In the genomic region with DNA sequence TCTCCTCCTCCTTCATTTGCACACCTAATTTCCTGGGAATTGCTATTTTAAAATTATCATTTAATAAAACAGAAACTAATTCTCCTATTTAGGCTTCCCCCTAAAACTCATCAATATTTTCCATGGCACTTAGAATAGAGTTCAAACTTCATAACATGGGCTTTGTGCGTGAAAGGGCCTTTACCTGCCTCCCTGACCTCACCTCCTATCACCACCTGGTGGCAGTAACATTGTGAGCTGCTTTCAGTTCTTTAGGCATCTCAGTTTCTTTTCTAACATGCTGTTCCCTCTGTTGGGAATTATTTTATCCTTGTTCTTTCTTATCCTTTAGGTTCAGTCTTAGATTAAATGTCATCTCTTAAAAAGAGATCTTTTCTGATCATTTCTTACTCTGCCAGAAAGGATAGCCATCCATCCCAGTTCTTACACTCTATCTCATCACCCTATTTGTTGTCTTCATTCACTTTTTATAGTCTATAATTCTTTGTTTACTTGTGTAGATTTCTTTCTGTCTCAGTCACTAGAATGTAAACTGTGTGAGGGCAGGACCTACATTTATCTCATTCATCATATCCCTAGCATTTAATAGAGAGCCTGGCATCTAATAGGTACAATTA, we compare ENCODE assay signal across 8 cellular contexts.
DNase-seq lines count a peak whose midpoint lies in the region; ATAC-seq and TF ChIP-seq lines count a peak whose summit lies in the region.

No MANE protein-coding gene starts in this region.

- peak; percentile 66 for ATAC-seq in SK-N-SH treated with all-trans-retinoic acid at 6 μM for 48 hours
- peak; percentile 66 for ATAC-seq in left colon

- no peaks in the 10 kb centered on the region for H3K79me2 ChIP-seq in DOHH2 (ENCODE audit: control insufficient read depth, low read length)

- CTCF ChIA-PET in HEK293 (lab: Yijun Ruan, JAX) = interaction anchor here (0.7 to 0.9 kb wide), 2 partner anchors 22 to 240 kb away, joined by 3 to 4 read pairs; no protein-coding TSS in a partner anchor

- DNase-seq in left colon (peak in 1 of 2 donors; percentile 18), kidney glomerular epithelial cell (lab: John Stamatoyannopoulos, UW) (no peak), NOMO-1 (lab: John Stamatoyannopoulos, UW; ENCODE audit: unreplicated experiment in 2 of 2) (no peak), middle frontal gyrus (ENCODE audit: extremely low spot score, low spot score) (no peak), superior temporal gyrus (ENCODE audit: extremely low spot score) (no peak)

- no peaks in the 10 kb centered on the region for H3K27me3 ChIP-seq in DOHH2 (ENCODE audit: control insufficient read depth, low read length)

- intact Hi-C loops in left colon (cut with DNase I, micrococcal nuclease) = no loop called here

- H3K9me3 ChIP-seq in DOHH2 (ENCODE audit: control insufficient read depth, insufficient read depth, low read length) = no peaks in the 10 kb centered on the region
- H3K9me3 ChIP-seq in HEK293 (ENCODE audit: control insufficient read depth, insufficient read depth, low read depth, low read length) = no peaks in the 10 kb centered on the region

- H3F3A ChIP-seq in DOHH2 (ENCODE audit: control insufficient read depth, insufficient read depth) = no peaks in the 10 kb centered on the region

- TF ChIP-seq CTCF in DOHH2 (IDR thresholded peaks at IDR 0.05; ENCODE audit: low read depth, low read length, poor library complexity, severe bottlenecking) (peak; percentile 55), HEK293 (tag by site-specific recombination; IDR thresholded peaks at IDR 0.05) (no peak; the same call in 1 of the 2 replicates)

- POLR2A ChIA-PET in HEK293 (lab: Yijun Ruan, JAX) = no interaction called here

- no peak overlapping the region for H3K4me2 ChIP-seq in DOHH2 (ENCODE audit: low read length)

- H3K4me3 ChIP-seq in DOHH2 (ENCODE audit: low read length) (no peak overlapping the region), HEK293 (ENCODE audit: low read depth, low read length) (no peak overlapping the region)

- no peaks in the 10 kb centered on the region for H3K4me1 ChIP-seq in DOHH2 (ENCODE audit: control insufficient read depth, low read length)
- no peaks in the 10 kb centered on the region for H3K4me1 ChIP-seq in HEK293 (ENCODE audit: control insufficient read depth, insufficient read depth, low read length)

- no peaks in the 10 kb centered on the region for H3K9me2 ChIP-seq in DOHH2 (replicated peaks; ENCODE audit: control insufficient read depth, low read length)

- no peaks in the 10 kb centered on the region for H3K36me3 ChIP-seq in DOHH2 (ENCODE audit: control insufficient read depth, low read length)
- H3K36me3 ChIP-seq in HEK293 (ENCODE audit: control insufficient read depth in 2 of 2, insufficient read depth in 1 of 2, low read length in 2 of 2) = no peaks in the 10 kb centered on the region

- no peaks in the 10 kb centered on the region for H4K20me1 ChIP-seq in DOHH2 (ENCODE audit: control insufficient read depth, insufficient read depth, low read depth, low read length)

- no peak overlapping the region for H3K27ac ChIP-seq in DOHH2 (ENCODE audit: low read depth, low read length)
- no peak overlapping the region for H3K27ac ChIP-seq in HEK293 (ENCODE audit: extremely low read depth, low read depth, low read length)

TF ChIP-seq in HEK293, 187 proteins besides CTCF, POLR2A, EP300 and RAD21:
- TF ChIP-seq ZNF132 (tag by site-specific recombination; IDR thresholded peaks at IDR 0.05; ENCODE audit: borderline replicate concordance) (no peak), ZNF768 (tag by site-specific recombination; IDR thresholded peaks at IDR 0.05) (no peak), ZNF654 (tag by site-specific recombination; IDR thresholded peaks at IDR 0.05; ENCODE audit: low read depth) (peak; percentile 14; the same call in 1 of the 2 replicates), ZNF658 (tag by site-specific recombination; IDR thresholded peaks at IDR 0.05) (no peak)
- TF ChIP-seq, protein P1, sequence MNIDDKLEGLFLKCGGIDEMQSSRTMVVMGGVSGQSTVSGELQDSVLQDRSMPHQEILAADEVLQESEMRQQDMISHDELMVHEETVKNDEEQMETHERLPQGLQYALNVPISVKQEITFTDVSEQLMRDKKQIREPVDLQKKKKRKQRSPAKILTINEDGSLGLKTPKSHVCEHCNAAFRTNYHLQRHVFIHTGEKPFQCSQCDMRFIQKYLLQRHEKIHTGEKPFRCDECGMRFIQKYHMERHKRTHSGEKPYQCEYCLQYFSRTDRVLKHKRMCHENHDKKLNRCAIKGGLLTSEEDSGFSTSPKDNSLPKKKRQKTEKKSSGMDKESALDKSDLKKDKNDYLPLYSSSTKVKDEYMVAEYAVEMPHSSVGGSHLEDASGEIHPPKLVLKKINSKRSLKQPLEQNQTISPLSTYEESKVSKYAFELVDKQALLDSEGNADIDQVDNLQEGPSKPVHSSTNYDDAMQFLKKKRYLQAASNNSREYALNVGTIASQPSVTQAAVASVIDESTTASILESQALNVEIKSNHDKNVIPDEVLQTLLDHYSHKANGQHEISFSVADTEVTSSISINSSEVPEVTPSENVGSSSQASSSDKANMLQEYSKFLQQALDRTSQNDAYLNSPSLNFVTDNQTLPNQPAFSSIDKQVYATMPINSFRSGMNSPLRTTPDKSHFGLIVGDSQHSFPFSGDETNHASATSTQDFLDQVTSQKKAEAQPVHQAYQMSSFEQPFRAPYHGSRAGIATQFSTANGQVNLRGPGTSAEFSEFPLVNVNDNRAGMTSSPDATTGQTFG (tag by site-specific recombination; IDR thresholded peaks at IDR 0.05; ENCODE audit: borderline replicate concordance) = no peak

TF ChIP-seq in SK-N-SH treated with all-trans-retinoic acid at 6 μM for 48 hours, 23 proteins besides CTCF, POLR2A, EP300 and RAD21:
- TF ChIP-seq, protein P2, sequence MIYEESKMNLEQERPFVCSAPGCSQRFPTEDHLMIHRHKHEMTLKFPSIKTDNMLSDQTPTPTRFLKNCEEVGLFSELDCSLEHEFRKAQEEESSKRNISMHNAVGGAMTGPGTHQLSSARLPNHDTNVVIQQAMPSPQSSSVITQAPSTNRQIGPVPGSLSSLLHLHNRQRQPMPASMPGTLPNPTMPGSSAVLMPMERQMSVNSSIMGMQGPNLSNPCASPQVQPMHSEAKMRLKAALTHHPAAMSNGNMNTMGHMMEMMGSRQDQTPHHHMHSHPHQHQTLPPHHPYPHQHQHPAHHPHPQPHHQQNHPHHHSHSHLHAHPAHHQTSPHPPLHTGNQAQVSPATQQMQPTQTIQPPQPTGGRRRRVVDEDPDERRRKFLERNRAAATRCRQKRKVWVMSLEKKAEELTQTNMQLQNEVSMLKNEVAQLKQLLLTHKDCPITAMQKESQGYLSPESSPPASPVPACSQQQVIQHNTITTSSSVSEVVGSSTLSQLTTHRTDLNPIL (CRISPR knock-in tag; IDR thresholded peaks at IDR 0.05; ENCODE audit: low read depth) = no peak
- no peak for TF ChIP-seq ZNF70 (CRISPR knock-in tag; IDR thresholded peaks at IDR 0.05)
- no peak for TF ChIP-seq ZNF8 (CRISPR knock-in tag; IDR thresholded peaks at IDR 0.05)
- 0 out of 2 replicates have a peak, but pooled peaks have one; percentile 24 for TF ChIP-seq ZC3H10 (CRISPR knock-in tag; IDR thresholded peaks at IDR 0.05)
- TF ChIP-seq ZNF565 (CRISPR knock-in tag; conservative IDR thresholded peaks at IDR 0.05; ENCODE audit: low read depth) = no peak
- no peak for TF ChIP-seq PPARA (CRISPR knock-in tag; IDR thresholded peaks at IDR 0.05; ENCODE audit: borderline replicate concordance)
